In genomic region chr17:79843475-79843916, GRCh38 we compare ENCODE assay signal across 1 cellular context.
TF ChIP-seq lines count a peak whose summit lies in the region.

No MANE protein-coding gene starts in this region.

TF ChIP-seq in GM12878, 131 proteins besides CTCF, POLR2A, EP300 and RAD21 (continued from another document):
- TF ChIP-seq USF2 (IDR thresholded peaks at IDR 0.05; ENCODE audit: borderline replicate concordance, low read depth, low read length) = no peak
